1 cellular context compared by ENCODE assay signal in the genomic region with DNA sequence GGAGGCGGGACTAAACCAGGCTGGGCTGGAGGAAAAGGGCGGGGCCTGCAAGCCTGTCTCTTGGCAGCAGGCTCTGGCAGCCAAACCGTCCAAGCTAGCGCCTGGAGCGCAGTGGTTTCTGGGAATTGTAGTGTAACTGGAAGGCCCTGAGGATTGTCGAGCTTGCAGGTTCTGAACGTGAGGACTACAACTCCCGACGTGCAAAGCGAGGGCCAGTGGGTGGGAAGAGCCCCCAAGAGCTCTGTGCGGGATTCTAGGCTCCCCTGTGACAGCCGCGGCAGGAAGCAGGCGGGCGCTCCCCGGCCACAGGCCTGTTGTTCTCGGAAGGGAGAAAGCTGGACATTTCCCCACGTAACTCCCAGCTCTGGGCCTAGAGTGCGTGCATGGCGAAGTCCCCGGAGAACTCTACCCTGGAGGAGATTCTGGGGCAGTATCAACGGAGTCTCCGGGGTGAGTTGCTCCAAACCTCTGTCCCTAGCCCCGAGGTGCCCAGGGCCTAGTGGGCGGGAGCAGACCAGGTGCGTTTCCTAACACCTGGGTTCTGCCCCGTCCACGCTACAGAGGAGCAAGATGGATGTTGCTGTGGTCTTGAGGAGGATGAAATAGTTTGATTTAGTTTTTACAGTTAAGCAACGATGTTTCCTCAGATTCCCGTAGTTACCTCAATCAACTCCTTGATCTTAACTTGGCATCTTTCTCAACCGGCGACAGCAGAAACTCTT.
TF ChIP-seq lines count a peak whose summit lies in the region.

A gene (plus strand): TSS at position 251 of the 722 bp plus-strand sequence. CDS start 133 bp downstream, at position 384.

TF ChIP-seq in K562, 482 proteins besides CTCF, POLR2A, EP300 and RAD21 (continued from another document and continues in another):
- TF ChIP-seq MAFK (IDR thresholded peaks at IDR 0.05; ENCODE audit: low read length) (peak; percentile 55), U2AF2 (optimal IDR thresholded peaks at IDR 0.05; ENCODE audit: low read depth, low read length) (no peak), FOXA1 (IDR thresholded peaks at IDR 0.05; ENCODE audit: borderline replicate concordance) (no peak), POLR2H (tag; IDR thresholded peaks at IDR 0.05; ENCODE audit: low read depth) (peak; percentile 62), RNF2 (IDR thresholded peaks at IDR 0.05) (0 out of 2 replicates have a peak, but pooled peaks have one; percentile 33), CREM (IDR thresholded peaks at IDR 0.05; ENCODE audit: low read depth) (peak; percentile 84), TAF1 (IDR thresholded peaks at IDR 0.05; ENCODE audit: control insufficient read depth, extremely low read depth, insufficient read depth, low read length, severe bottlenecking) (peak; percentile 85), ZNF561 (CRISPR knock-in tag; conservative IDR thresholded peaks at IDR 0.05) (no peak), PHF21A (IDR thresholded peaks at IDR 0.05; ENCODE audit: borderline replicate concordance, low read depth) (no peak), GATAD2A (IDR thresholded peaks at IDR 0.05) (peak; percentile 93; the same call in 1 of the 2 replicates), CEBPB (tag; IDR thresholded peaks at IDR 0.05) (peak; percentile 69), KLF16 (IDR thresholded peaks at IDR 0.05) (no peak; the same call in 1 of the 2 replicates), SMAD1 (IDR thresholded peaks at IDR 0.05; ENCODE audit: low read depth, low read length, partially characterized antibody) (no peak), CBFA2T2 (conservative IDR thresholded peaks at IDR 0.05) (no peak), HDAC6 (IDR thresholded peaks at IDR 0.05; ENCODE audit: low read depth, low read length) (no peak), ZBTB17 (CRISPR knock-in tag; IDR thresholded peaks at IDR 0.05) (peak; percentile 86), ZNF354B (CRISPR knock-in tag; IDR thresholded peaks at IDR 0.05) (no peak), EZH2 (IDR thresholded peaks at IDR 0.05; ENCODE audit: borderline replicate concordance, low read depth, low read length) (no peak), ATF1 (CRISPR knock-in tag; IDR thresholded peaks at IDR 0.05) (no peak), ATF1 (tag; IDR thresholded peaks at IDR 0.05) (no peak), MCM2 (IDR thresholded peaks at IDR 0.05; ENCODE audit: low read depth) (no peak), PYGO2 (tag; IDR thresholded peaks at IDR 0.05) (no peak), NCOA1 (IDR thresholded peaks at IDR 0.05; ENCODE audit: low read depth) (peak; percentile 62), ZNF830 (CRISPR knock-in tag; IDR thresholded peaks at IDR 0.05) (no peak), ZNF696 (CRISPR knock-in tag; conservative IDR thresholded peaks at IDR 0.05) (no peak), TRIM28 (IDR thresholded peaks at IDR 0.05) (peak; percentile 15; the same call in 1 of the 2 replicates), NELFE (IDR thresholded peaks at IDR 0.05; ENCODE audit: insufficient read depth, insufficient read length) (no peak), BACH1 (tag; IDR thresholded peaks at IDR 0.05) (0 out of 2 replicates have a peak, but pooled peaks have one; percentile 9), POLR3G (IDR thresholded peaks at IDR 0.05; ENCODE audit: extremely low read depth, insufficient read length, insufficient replicate concordance) (no peak), SRSF7 (optimal IDR thresholded peaks at IDR 0.05; ENCODE audit: low read depth, low read length) (no peak), SAFB (IDR thresholded peaks at IDR 0.05; ENCODE audit: borderline replicate concordance, low read depth, low read length) (0 out of 2 replicates have a peak, but pooled peaks have one; percentile 42), ZBTB8A (IDR thresholded peaks at IDR 0.05; ENCODE audit: partially characterized antibody) (no peak), NFIC (IDR thresholded peaks at IDR 0.05) (peak; percentile 17; the same call in 1 of the 2 replicates), FUS (optimal IDR thresholded peaks at IDR 0.05; ENCODE audit: low read depth, low read length) (no peak), CTBP1 (IDR thresholded peaks at IDR 0.05; ENCODE audit: borderline replicate concordance) (peak; percentile 77)
- TF ChIP-seq, protein P1, sequence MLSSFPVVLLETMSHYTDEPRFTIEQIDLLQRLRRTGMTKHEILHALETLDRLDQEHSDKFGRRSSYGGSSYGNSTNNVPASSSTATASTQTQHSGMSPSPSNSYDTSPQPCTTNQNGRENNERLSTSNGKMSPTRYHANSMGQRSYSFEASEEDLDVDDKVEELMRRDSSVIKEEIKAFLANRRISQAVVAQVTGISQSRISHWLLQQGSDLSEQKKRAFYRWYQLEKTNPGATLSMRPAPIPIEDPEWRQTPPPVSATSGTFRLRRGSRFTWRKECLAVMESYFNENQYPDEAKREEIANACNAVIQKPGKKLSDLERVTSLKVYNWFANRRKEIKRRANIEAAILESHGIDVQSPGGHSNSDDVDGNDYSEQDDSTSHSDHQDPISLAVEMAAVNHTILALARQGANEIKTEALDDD (IDR thresholded peaks at IDR 0.05), result peak; percentile 13; the same call in 1 of the 2 replicates
- TF ChIP-seq, protein P2, sequence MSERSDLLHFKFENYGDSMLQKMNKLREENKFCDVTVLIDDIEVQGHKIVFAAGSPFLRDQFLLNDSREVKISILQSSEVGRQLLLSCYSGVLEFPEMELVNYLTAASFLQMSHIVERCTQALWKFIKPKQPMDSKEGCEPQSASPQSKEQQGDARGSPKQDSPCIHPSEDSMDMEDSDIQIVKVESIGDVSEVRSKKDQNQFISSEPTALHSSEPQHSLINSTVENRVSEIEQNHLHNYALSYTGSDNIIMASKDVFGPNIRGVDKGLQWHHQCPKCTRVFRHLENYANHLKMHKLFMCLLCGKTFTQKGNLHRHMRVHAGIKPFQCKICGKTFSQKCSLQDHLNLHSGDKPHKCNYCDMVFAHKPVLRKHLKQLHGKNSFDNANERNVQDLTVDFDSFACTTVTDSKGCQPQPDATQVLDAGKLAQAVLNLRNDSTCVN (CRISPR knock-in tag; IDR thresholded peaks at IDR 0.05), result no peak; the same call in 1 of the 2 replicates
- TF ChIP-seq, protein P3, sequence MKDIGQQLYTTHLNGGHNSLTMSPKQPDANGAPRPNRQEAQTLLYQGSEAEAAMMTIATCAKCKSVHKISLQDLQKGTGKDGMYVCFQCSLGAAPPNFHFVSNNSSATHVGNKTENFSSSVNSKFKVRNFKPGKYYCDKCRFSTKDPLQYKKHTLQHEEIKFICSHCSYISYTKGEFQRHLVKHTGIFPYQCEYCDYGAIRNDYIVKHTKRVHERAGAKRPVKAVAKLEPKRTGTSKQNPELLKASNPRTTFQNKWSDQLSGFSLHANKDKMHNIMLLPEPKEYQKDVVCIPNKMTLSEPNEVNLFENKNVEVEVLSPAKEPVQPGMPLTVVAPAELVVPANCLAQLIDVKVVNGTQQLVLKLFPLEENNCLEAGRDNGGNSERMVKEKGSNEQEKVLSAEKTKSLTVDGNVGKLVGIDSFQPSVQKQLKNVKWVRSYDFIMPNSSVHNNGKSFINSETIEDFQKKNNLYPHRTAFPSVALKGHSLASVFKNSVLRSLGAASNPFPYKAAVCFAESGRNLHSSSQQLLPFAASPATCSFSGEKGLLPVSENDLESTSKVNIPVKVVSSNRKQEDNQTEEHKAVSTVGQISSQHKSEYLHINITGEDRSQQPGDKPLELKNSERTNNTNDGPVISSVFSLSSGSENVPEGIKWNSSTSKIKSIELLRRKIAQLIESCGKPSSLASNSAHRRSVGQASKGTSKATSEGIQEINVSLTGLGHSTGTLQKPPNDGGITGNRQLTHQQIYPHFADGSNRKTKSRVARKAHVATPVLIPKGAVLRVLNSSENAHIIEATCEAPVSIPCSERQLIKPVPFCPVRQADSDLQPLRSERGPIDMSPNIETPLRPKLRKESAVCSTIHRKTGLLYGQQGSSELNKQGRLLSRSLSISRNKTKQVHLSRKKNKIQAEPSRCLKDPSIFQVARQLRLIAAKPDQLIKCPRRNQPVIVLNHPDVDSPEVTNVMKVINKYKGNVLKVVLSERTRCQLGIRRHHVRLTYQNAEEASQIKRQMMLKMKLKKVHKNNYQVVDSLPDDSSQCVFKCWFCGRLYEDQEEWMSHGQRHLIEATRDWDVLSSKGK (CRISPR knock-in tag; IDR thresholded peaks at IDR 0.05), result no peak
- TF ChIP-seq, protein P4, sequence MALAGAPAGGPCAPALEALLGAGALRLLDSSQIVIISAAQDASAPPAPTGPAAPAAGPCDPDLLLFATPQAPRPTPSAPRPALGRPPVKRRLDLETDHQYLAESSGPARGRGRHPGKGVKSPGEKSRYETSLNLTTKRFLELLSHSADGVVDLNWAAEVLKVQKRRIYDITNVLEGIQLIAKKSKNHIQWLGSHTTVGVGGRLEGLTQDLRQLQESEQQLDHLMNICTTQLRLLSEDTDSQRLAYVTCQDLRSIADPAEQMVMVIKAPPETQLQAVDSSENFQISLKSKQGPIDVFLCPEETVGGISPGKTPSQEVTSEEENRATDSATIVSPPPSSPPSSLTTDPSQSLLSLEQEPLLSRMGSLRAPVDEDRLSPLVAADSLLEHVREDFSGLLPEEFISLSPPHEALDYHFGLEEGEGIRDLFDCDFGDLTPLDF (CRISPR knock-in tag; IDR thresholded peaks at IDR 0.05), result no peak; the same call in 1 of the 2 replicates
- TF ChIP-seq, protein P5, sequence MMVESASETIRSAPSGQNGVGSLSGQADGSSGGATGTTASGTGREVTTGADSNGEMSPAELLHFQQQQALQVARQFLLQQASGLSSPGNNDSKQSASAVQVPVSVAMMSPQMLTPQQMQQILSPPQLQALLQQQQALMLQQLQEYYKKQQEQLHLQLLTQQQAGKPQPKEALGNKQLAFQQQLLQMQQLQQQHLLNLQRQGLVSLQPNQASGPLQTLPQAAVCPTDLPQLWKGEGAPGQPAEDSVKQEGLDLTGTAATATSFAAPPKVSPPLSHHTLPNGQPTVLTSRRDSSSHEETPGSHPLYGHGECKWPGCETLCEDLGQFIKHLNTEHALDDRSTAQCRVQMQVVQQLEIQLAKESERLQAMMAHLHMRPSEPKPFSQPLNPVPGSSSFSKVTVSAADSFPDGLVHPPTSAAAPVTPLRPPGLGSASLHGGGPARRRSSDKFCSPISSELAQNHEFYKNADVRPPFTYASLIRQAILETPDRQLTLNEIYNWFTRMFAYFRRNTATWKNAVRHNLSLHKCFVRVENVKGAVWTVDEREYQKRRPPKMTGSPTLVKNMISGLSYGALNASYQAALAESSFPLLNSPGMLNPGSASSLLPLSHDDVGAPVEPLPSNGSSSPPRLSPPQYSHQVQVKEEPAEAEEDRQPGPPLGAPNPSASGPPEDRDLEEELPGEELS (CRISPR knock-in tag; IDR thresholded peaks at IDR 0.05; ENCODE audit: borderline replicate concordance), result peak; percentile 69; the same call in 1 of the 2 replicates
- TF ChIP-seq, protein P6, sequence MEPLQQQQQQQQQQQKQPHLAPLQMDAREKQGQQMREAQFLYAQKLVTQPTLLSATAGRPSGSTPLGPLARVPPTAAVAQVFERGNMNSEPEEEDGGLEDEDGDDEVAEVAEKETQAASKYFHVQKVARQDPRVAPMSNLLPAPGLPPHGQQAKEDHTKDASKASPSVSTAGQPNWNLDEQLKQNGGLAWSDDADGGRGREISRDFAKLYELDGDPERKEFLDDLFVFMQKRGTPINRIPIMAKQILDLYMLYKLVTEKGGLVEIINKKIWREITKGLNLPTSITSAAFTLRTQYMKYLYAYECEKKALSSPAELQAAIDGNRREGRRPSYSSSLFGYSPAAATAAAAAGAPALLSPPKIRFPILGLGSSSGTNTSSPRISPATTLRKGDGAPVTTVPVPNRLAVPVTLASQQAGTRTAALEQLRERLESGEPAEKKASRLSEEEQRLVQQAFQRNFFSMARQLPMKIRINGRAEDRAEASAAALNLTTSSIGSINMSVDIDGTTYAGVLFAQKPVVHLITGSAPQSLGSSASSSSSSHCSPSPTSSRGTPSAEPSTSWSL (CRISPR knock-in tag; IDR thresholded peaks at IDR 0.05; ENCODE audit: borderline replicate concordance), result peak; percentile 87; the same call in 1 of the 2 replicates
- TF ChIP-seq, protein P7, sequence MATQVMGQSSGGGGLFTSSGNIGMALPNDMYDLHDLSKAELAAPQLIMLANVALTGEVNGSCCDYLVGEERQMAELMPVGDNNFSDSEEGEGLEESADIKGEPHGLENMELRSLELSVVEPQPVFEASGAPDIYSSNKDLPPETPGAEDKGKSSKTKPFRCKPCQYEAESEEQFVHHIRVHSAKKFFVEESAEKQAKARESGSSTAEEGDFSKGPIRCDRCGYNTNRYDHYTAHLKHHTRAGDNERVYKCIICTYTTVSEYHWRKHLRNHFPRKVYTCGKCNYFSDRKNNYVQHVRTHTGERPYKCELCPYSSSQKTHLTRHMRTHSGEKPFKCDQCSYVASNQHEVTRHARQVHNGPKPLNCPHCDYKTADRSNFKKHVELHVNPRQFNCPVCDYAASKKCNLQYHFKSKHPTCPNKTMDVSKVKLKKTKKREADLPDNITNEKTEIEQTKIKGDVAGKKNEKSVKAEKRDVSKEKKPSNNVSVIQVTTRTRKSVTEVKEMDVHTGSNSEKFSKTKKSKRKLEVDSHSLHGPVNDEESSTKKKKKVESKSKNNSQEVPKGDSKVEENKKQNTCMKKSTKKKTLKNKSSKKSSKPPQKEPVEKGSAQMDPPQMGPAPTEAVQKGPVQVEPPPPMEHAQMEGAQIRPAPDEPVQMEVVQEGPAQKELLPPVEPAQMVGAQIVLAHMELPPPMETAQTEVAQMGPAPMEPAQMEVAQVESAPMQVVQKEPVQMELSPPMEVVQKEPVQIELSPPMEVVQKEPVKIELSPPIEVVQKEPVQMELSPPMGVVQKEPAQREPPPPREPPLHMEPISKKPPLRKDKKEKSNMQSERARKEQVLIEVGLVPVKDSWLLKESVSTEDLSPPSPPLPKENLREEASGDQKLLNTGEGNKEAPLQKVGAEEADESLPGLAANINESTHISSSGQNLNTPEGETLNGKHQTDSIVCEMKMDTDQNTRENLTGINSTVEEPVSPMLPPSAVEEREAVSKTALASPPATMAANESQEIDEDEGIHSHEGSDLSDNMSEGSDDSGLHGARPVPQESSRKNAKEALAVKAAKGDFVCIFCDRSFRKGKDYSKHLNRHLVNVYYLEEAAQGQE (CRISPR knock-in tag; IDR thresholded peaks at IDR 0.05; ENCODE audit: low read depth), result peak; percentile 65; the same call in 1 of the 2 replicates
